In genomic region chr1:71097428-71097827, GRCh38 we compare ENCODE assay signal across 32 cellular contexts. TPM values are rescaled to one million over a fixed set of nuclear protein-coding genes. Genes with fewer than 3 reads are reported as not detected.
"Had no signal": no experiment of that assay in that cellular context is flagged by ENCODE, and none has a peak within 500 bp of the region (broad histone marks: within the 10 kb centered on the region; RNA-seq: fewer than 3 reads in every experiment).

No MANE protein-coding gene starts in this region.

- DNase-seq: activated effector memory CD4-positive, alpha-beta T cell treated with anti-CD3 and anti-CD28 coated beads, Interleukin-2, amount 50 U/mL, for 16 hours; activated effector memory CD4-positive, alpha-beta T cell treated with Interleukin-2 at 50 U/mL for 16 hours; activated gamma-delta T cell; activated gamma-delta T cell treated with Interleukin-2 at 50 U/mL for 16 hours; activated naive CD4-positive, alpha-beta T cell; activated naive CD4-positive, alpha-beta T cell treated with anti-CD3 and anti-CD28 coated beads for 36 hours; activated naive CD4-positive, alpha-beta T cell treated with anti-CD3 and anti-CD28 coated beads, Interleukin-2, amount 10 ng/mL, durations not matched to agents 7 days and 5 days; activated naive CD4-positive, alpha-beta T cell treated with anti-CD3 and anti-CD28 coated beads, Interleukin-2, amount 50 U/mL, for 16 hours; activated naive CD4-positive, alpha-beta T cell treated with Interleukin-2 at 50 U/mL for 16 hours; activated naive CD8-positive, alpha-beta T cell treated with anti-CD3 and anti-CD28 coated beads for 36 hours; activated naive CD8-positive, alpha-beta T cell treated with anti-CD3 and anti-CD28 coated beads, Interleukin-2, amount 10 ng/mL, durations not matched to agents 7 days and 5 days; activated naive CD8-positive, alpha-beta T cell treated with anti-CD3 and anti-CD28 coated beads, Interleukin-2, amount 50 U/mL, for 24 hours; activated T-cell treated with anti-CD3 and anti-CD28 coated beads, Interleukin-2, amount 50 U/mL, for 1 hour; activated T-cell treated with anti-CD3 and anti-CD28 coated beads, Interleukin-2, amount 50 U/mL, for 24 hours; activated T-cell treated with anti-CD3 and anti-CD28 coated beads, Interleukin-2, amount 50 U/mL, for 4 hours; activated T-cell treated with anti-CD3 and anti-CD28 coated beads, Interleukin-2, amount 50 U/mL, for 48 hours; activated T-cell treated with anti-CD3 and anti-CD28 coated beads, Interleukin-2, amount 50 U/mL, for 72 hours; adrenal gland; amniotic stem cell; amygdala; anterior cingulate cortex; aorta; body of pancreas; brain microvascular endothelial cell; caudate nucleus; central memory CD4-positive, alpha-beta T cell; cerebellar nuclear complex had no signal

- H3K9me3 ChIP-seq: adrenal gland, ascending aorta, body of pancreas, breast epithelium had no signal

- H3K4me1 ChIP-seq: adrenal gland, ascending aorta, body of pancreas, breast epithelium had no signal

- H3K36me3 ChIP-seq: adrenal gland, ascending aorta, brain microvascular endothelial cell, breast epithelium, cardiac muscle cell had no signal

- ATAC-seq: activated naive CD4-positive, alpha-beta T cell treated with anti-CD3 and anti-CD28 coated beads, Interleukin-2, amount 50 U/mL, for 72 hours; activated naive CD8-positive, alpha-beta T cell treated with anti-CD3 and anti-CD28 coated beads, Interleukin-2, amount 50 U/mL, for 24 hours; activated T-cell treated with anti-CD3 and anti-CD28 coated beads, Interleukin-2, amount 50 U/mL, for 4 hours; activated T-cell treated with anti-CD3 and anti-CD28 coated beads, Interleukin-2, amount 50 U/mL, for 72 hours; activated T-helper 17 cell treated with anti-CD3 and anti-CD28 coated beads, Interleukin-2, amount 50 U/mL, for 72 hours; body of pancreas had no signal

- H3K4me3 ChIP-seq: adrenal gland, ascending aorta, body of pancreas, breast epithelium, cardiac muscle cell had no signal

RNA-seq across cellular contexts. Expression of gene PTGER3, which starts 49.8 kb away (rescaled TPM):
- total RNA-seq: activated naive CD8-positive, alpha-beta T cell treated with anti-CD3 and anti-CD28 coated beads for 36 hours; activated T-helper 17 cell treated with anti-CD3 and anti-CD28 coated beads, Interleukin-2, amount 50 U/mL, for 72 hours had no signal
